ENCODE assay signal across 27 cellular contexts in genomic region chr17:46099865-46100264, GRCh38.
DNase-seq lines count a peak whose midpoint lies in the region; ATAC-seq, FAIRE-seq and TF ChIP-seq lines count a peak whose summit lies in the region.
"Had no signal": no experiment of that assay in that cellular context is flagged by ENCODE, and none has a peak within 500 bp of the region (broad histone marks: within the 10 kb centered on the region; RNA-seq: fewer than 3 reads in every experiment).

No MANE protein-coding gene starts in this region.

- intact Hi-C loops in activated T-helper 2 cell treated with anti-CD3 and anti-CD28 coated beads, Interferon-gamma antibody, Interleukin-2, Interleukin-4, amounts not matched to agents 10 μg/mL and 5 μg/mL and 100 μg/mL, durations not matched to agents 14 hours and 24 hours and 36 hours (cut with micrococcal nuclease) = loop anchor here (2.0 kb wide), 1 partner anchor 43 kb away; no protein-coding TSS in a partner anchor

- H2BK120ac ChIP-seq in H1 (replicated peaks; ENCODE audit: low read depth, low read length) = no peak overlapping the region

- no peak for DNase-seq in activated naive CD4-positive, alpha-beta T cell treated with anti-CD3 and anti-CD28 coated beads, Interleukin-2, amount 50 U/mL, for 16 hours
- DNase-seq in NCI-H774 (lab: John Stamatoyannopoulos, UW) (peak; percentile 28), H1 (ENCODE audit: low read depth in 1 of 2, low spot score in 2 of 2) (no peak)
- DNase-seq in activated T-helper 2 cell treated with anti-CD3 and anti-CD28 coated beads, Interferon-gamma antibody, Interleukin-2, Interleukin-4, amounts not matched to agents 10 μg/mL and 5 μg/mL and 100 μg/mL, durations not matched to agents 14 hours and 24 hours and 36 hours (ENCODE audit: low spot score) = no peak
- DNase-seq in natural killer cell treated with Interleukin-12 subunit alpha and Interleukin-12 subunit beta and Interleukin-15 and Interleukin-18, amount 100 ng/mL, for 72 hours (ENCODE audit: low spot score) = no peak
- DNase-seq: activated B cell treated with CpG ODN at 0.5 μM for 24 hours; activated CD4-positive, alpha-beta T cell treated with anti-CD3 and anti-CD28 coated beads, Interleukin-2, amount 50 U/mL, for 1 hour; activated gamma-delta T cell; activated T-cell treated with anti-CD3 and anti-CD28 coated beads, Interleukin-2, amount 50 U/mL, for 1 hour; CD4-positive, alpha-beta T cell; foreskin melanocyte; naive thymus-derived CD4-positive, alpha-beta T cell; NCI-H1694 treated with DMSO at 0.1 percent for 48 hours; NCI-H2171 treated with DMSO at 0.1 percent for 48 hours; NCI-H510A; occipital lobe; stimulated activated CD4-positive, alpha-beta T cell treated with anti-CD3 and anti-CD28 coated beads, Interleukin-15, amount 100 ng/mL, for 24 hours; substantia nigra; T-helper 1 cell had no signal

- H2AK5ac ChIP-seq in H1 (ENCODE audit: low read depth, low read length) = no peak overlapping the region

- H4K91ac ChIP-seq in H1 (replicated peaks; ENCODE audit: insufficient read length, low read length) = no peak overlapping the region

- H3K9me3 Mint-ChIP-seq in activated naive CD4-positive, alpha-beta T cell treated with anti-CD3 and anti-CD28 coated beads, Interleukin-2, amount 50 U/mL, for 24 hours = no peaks in the 10 kb centered on the region
- no peaks in the 10 kb centered on the region for H3K9me3 Mint-ChIP-seq in activated T-helper 2 cell treated with anti-CD3 and anti-CD28 coated beads, Interferon-gamma antibody, Interleukin-2, Interleukin-4, amounts not matched to agents 10 μg/mL and 5 μg/mL and 100 μg/mL, durations not matched to agents 14 hours and 24 hours and 36 hours
- no peaks in the 10 kb centered on the region for H3K9me3 Mint-ChIP-seq in natural killer cell treated with Interleukin-12 subunit alpha and Interleukin-12 subunit beta and Interleukin-15 and Interleukin-18, amount 100 ng/mL, for 72 hours
- H3K9me3 Mint-ChIP-seq: activated B cell treated with CpG ODN at 0.5 μM for 24 hours; CD4-positive, alpha-beta T cell; dendritic cell treated with granulocyte-macrophage colony-stimulating factor and Interleukin-4, amounts not matched to agents 40 ng/mL and 50 ng/mL, for 4 days; mesothelial cell of epicardium; naive thymus-derived CD4-positive, alpha-beta T cell; stimulated activated effector memory CD8-positive, alpha-beta T cell treated with anti-CD3 and anti-CD28 coated beads, Interleukin-12 subunit alpha, Interleukin-12 subunit beta, amount 100 ng/mL, for 72 hours had no signal

- H4K5ac ChIP-seq in H1 (ENCODE audit: insufficient read length, low read depth, low read length) = peak overlapping the region; percentile 48

- no peak overlapping the region for H3K23ac ChIP-seq in H1 (ENCODE audit: insufficient read length)

- POLR2A ChIA-PET in H1 (lab: Charles Lee; ENCODE audit: partially characterized antibody) = interaction anchor here (0.6 to 1.6 kb wide), 3 partner anchors 10 to 93 kb away, joined by 3 to 6 read pairs (median 5); partner anchors contain the start of gene KANSL1

- H3K4me3 Mint-ChIP-seq in activated naive CD4-positive, alpha-beta T cell treated with anti-CD3 and anti-CD28 coated beads, Interleukin-2, amount 50 U/mL, for 24 hours = no peak overlapping the region
- no peak overlapping the region for H3K4me3 Mint-ChIP-seq in activated T-helper 2 cell treated with anti-CD3 and anti-CD28 coated beads, Interferon-gamma antibody, Interleukin-2, Interleukin-4, amounts not matched to agents 10 μg/mL and 5 μg/mL and 100 μg/mL, durations not matched to agents 14 hours and 24 hours and 36 hours (ENCODE audit: low read depth)
- H3K4me3 Mint-ChIP-seq in natural killer cell treated with Interleukin-12 subunit alpha and Interleukin-12 subunit beta and Interleukin-15 and Interleukin-18, amount 100 ng/mL, for 72 hours = no peak overlapping the region
- H3K4me3 Mint-ChIP-seq: activated B cell treated with CpG ODN at 0.5 μM for 24 hours; CD4-positive, alpha-beta T cell; dendritic cell treated with granulocyte-macrophage colony-stimulating factor and Interleukin-4, amounts not matched to agents 40 ng/mL and 50 ng/mL, for 4 days; mesothelial cell of epicardium; stimulated activated effector memory CD8-positive, alpha-beta T cell treated with anti-CD3 and anti-CD28 coated beads, Interleukin-12 subunit alpha, Interleukin-12 subunit beta, amount 100 ng/mL, for 72 hours had no signal

- H2BK5ac ChIP-seq in H1 (ENCODE audit: low read depth, low read length) = no peak overlapping the region

- no peaks in the 10 kb centered on the region for H3K27me3 ChIP-seq in H1 (replicated peaks in 1 of 4; ENCODE audit: control insufficient read depth in 3 of 4, extremely low read depth in 1 of 4, insufficient read depth in 3 of 4, low read length in 3 of 4)
- H3K27me3 ChIP-seq in subcutaneous abdominal adipose tissue (ENCODE audit: control insufficient read depth in 5 of 5, insufficient read depth in 4 of 5, low read length in 5 of 5) = no peaks in the 10 kb centered on the region

- no peak for TF ChIP-seq RAD21 in H1 (IDR thresholded peaks at IDR 0.05 in 1 of 2, conservative IDR thresholded peaks at IDR 0.05 in 1 of 2; ENCODE audit: low read depth in 2 of 2, low read length in 2 of 2)

- no peaks in the 10 kb centered on the region for H3K23me2 ChIP-seq in H1 (ENCODE audit: low read depth, low read length)

- H3K27ac Mint-ChIP-seq in activated naive CD4-positive, alpha-beta T cell treated with anti-CD3 and anti-CD28 coated beads, Interleukin-2, amount 50 U/mL, for 24 hours = peak overlapping the region; percentile 7
- no peak overlapping the region for H3K27ac Mint-ChIP-seq in activated T-helper 2 cell treated with anti-CD3 and anti-CD28 coated beads, Interferon-gamma antibody, Interleukin-2, Interleukin-4, amounts not matched to agents 10 μg/mL and 5 μg/mL and 100 μg/mL, durations not matched to agents 14 hours and 24 hours and 36 hours
- no peak overlapping the region for H3K27ac Mint-ChIP-seq in natural killer cell treated with Interleukin-12 subunit alpha and Interleukin-12 subunit beta and Interleukin-15 and Interleukin-18, amount 100 ng/mL, for 72 hours
- H3K27ac Mint-ChIP-seq: activated B cell treated with CpG ODN at 0.5 μM for 24 hours; dendritic cell treated with granulocyte-macrophage colony-stimulating factor and Interleukin-4, amounts not matched to agents 40 ng/mL and 50 ng/mL, for 4 days had no signal

- H3K36me3 Mint-ChIP-seq in activated naive CD4-positive, alpha-beta T cell treated with anti-CD3 and anti-CD28 coated beads, Interleukin-2, amount 50 U/mL, for 24 hours = peaks cover 2% of the 10 kb centered on the region
- peaks cover 6% of the 10 kb centered on the region for H3K36me3 Mint-ChIP-seq in activated T-helper 2 cell treated with anti-CD3 and anti-CD28 coated beads, Interferon-gamma antibody, Interleukin-2, Interleukin-4, amounts not matched to agents 10 μg/mL and 5 μg/mL and 100 μg/mL, durations not matched to agents 14 hours and 24 hours and 36 hours (ENCODE audit: low read depth)
- no peaks in the 10 kb centered on the region for H3K36me3 Mint-ChIP-seq in natural killer cell treated with Interleukin-12 subunit alpha and Interleukin-12 subunit beta and Interleukin-15 and Interleukin-18, amount 100 ng/mL, for 72 hours
- H3K36me3 Mint-ChIP-seq: mesothelial cell of epicardium had no signal

- no peaks in the 10 kb centered on the region for H3K9me3 ChIP-seq in H1 (ENCODE audit: insufficient read depth in 2 of 2, low read depth in 1 of 2, low read length in 1 of 2)
- no peaks in the 10 kb centered on the region for H3K9me3 ChIP-seq in subcutaneous abdominal adipose tissue (ENCODE audit: control insufficient read depth in 5 of 5, low read length in 5 of 5)
- H3K9me3 ChIP-seq: HAP-1 had no signal

- H3K4ac ChIP-seq in H1 (replicated peaks; ENCODE audit: insufficient read length, low read depth, low read length) = no peak overlapping the region

- no peaks in the 10 kb centered on the region for H3K27me3 Mint-ChIP-seq in activated naive CD4-positive, alpha-beta T cell treated with anti-CD3 and anti-CD28 coated beads, Interleukin-2, amount 50 U/mL, for 24 hours
- no peaks in the 10 kb centered on the region for H3K27me3 Mint-ChIP-seq in activated T-helper 2 cell treated with anti-CD3 and anti-CD28 coated beads, Interferon-gamma antibody, Interleukin-2, Interleukin-4, amounts not matched to agents 10 μg/mL and 5 μg/mL and 100 μg/mL, durations not matched to agents 14 hours and 24 hours and 36 hours (ENCODE audit: low read depth)
- no peaks in the 10 kb centered on the region for H3K27me3 Mint-ChIP-seq in natural killer cell treated with Interleukin-12 subunit alpha and Interleukin-12 subunit beta and Interleukin-15 and Interleukin-18, amount 100 ng/mL, for 72 hours
- H3K27me3 Mint-ChIP-seq: activated B cell treated with CpG ODN at 0.5 μM for 24 hours; CD4-positive, alpha-beta T cell; dendritic cell treated with granulocyte-macrophage colony-stimulating factor and Interleukin-4, amounts not matched to agents 40 ng/mL and 50 ng/mL, for 4 days; naive thymus-derived CD4-positive, alpha-beta T cell had no signal

- TF ChIP-seq CTCF in H1 (IDR thresholded peaks at IDR 0.05; ENCODE audit: control extremely low read depth in 1 of 3, insufficient read depth in 1 of 3, low read depth in 1 of 3, low read length in 3 of 3) = no peak

- no peaks in the 10 kb centered on the region for H3K79me1 ChIP-seq in H1 (ENCODE audit: low read depth, low read length)

- H2BK12ac ChIP-seq in H1 (ENCODE audit: low read depth, low read length) = no peak overlapping the region

- H4K8ac ChIP-seq in H1 (ENCODE audit: extremely low read depth, insufficient read depth, low read length) = no peak overlapping the region

- H3K56ac ChIP-seq in H1 (replicated peaks; ENCODE audit: insufficient read length, low read depth, low read length) = no peak overlapping the region

- no peak overlapping the region for H3K18ac ChIP-seq in H1 (ENCODE audit: extremely low read depth, low read length)

- peaks cover 2 to 6% (median 4%) of the 10 kb centered on the region in 4 experiments; a peak in 4 of 7 replicates for H3K4me1 ChIP-seq in H1 (replicated peaks in 1 of 4; ENCODE audit: control insufficient read depth in 3 of 4, insufficient read depth in 4 of 4, low read length in 3 of 4)
- H3K4me1 ChIP-seq in subcutaneous abdominal adipose tissue (ENCODE audit: control insufficient read depth in 5 of 5, insufficient read depth in 5 of 5, low read length in 5 of 5) = peaks cover 0 to 35% (median 12%) of the 10 kb centered on the region in 5 donors

- no peak for ATAC-seq in GM18505 (IDR thresholded peaks at IDR 0.05; ENCODE audit: unreplicated experiment)
- ATAC-seq in natural killer cell treated with Interleukin-12 subunit alpha and Interleukin-12 subunit beta and Interleukin-15 and Interleukin-18, amount 100 ng/mL, for 72 hours = no peak
- ATAC-seq: esophagus mucosa; naive thymus-derived CD4-positive, alpha-beta T cell had no signal

- peaks cover 6 to 97% of the 10 kb centered on the region in 2 experiments; a peak in 3 of 4 replicates for H3K79me2 ChIP-seq in H1 (ENCODE audit: control insufficient read depth in 1 of 2, insufficient read depth in 2 of 2, low read length in 2 of 2)

- no peak for TF ChIP-seq EP300 in H1 (IDR thresholded peaks at IDR 0.05; ENCODE audit: borderline replicate concordance in 1 of 2, low read depth in 2 of 2, low read length in 2 of 2)

- H4K20me1 ChIP-seq in H1 (replicated peaks in 1 of 2; ENCODE audit: control insufficient read depth in 1 of 2, insufficient read depth in 2 of 2, low read length in 2 of 2) = peaks cover 7 to 11% of the 10 kb centered on the region in 2 experiments

- H2BK15ac ChIP-seq in H1 (ENCODE audit: low read length) = no peak overlapping the region

- CTCF ChIA-PET in H1 (lab: Charles Lee; ENCODE audit: partially characterized antibody) = interaction anchor here (0.8 to 2.9 kb wide), 5 partner anchors 13 to 90 kb away, joined by 3 to 10 read pairs (median 3); no protein-coding TSS in a partner anchor

- FAIRE-seq in H1 (lab: Jason Lieb, UNC) = no peak

- no peak for TF ChIP-seq POLR2A in H1 (IDR thresholded peaks at IDR 0.05; ENCODE audit: control extremely low read depth in 1 of 2, low read depth in 2 of 2, low read length in 2 of 2)
- TF ChIP-seq POLR2A in GM18505 (IDR thresholded peaks at IDR 0.05; ENCODE audit: borderline replicate concordance, extremely low read depth, insufficient read depth, insufficient read length) = no peak

- WGBS in H1 (ENCODE audit: extremely low coverage in 1 of 2, insufficient coverage in 1 of 2, insufficient read length in 1 of 2, insufficient replicate concordance in 2 of 2, low coverage in 1 of 2, low lambda C conversion rate in 2 of 2, missing lambda C conversion rate in 1 of 2), 2 experiments = 88% methylated on average over 1 of the region's 1 CpG; no CpG with 5 or more reads in 1 of the 2 experiments

- no peak overlapping the region for H3K27ac ChIP-seq in H1 (ENCODE audit: low read depth, low read length)
- peak overlapping the region; percentile 87 for H3K27ac ChIP-seq in subcutaneous abdominal adipose tissue (ENCODE audit: low read depth, low read length)

- H3K4me1 Mint-ChIP-seq in activated naive CD4-positive, alpha-beta T cell treated with anti-CD3 and anti-CD28 coated beads, Interleukin-2, amount 50 U/mL, for 24 hours = peaks cover 90% of the 10 kb centered on the region
- H3K4me1 Mint-ChIP-seq in activated T-helper 2 cell treated with anti-CD3 and anti-CD28 coated beads, Interferon-gamma antibody, Interleukin-2, Interleukin-4, amounts not matched to agents 10 μg/mL and 5 μg/mL and 100 μg/mL, durations not matched to agents 14 hours and 24 hours and 36 hours (ENCODE audit: low read depth) = peaks cover 42% of the 10 kb centered on the region
- H3K4me1 Mint-ChIP-seq in natural killer cell treated with Interleukin-12 subunit alpha and Interleukin-12 subunit beta and Interleukin-15 and Interleukin-18, amount 100 ng/mL, for 72 hours (ENCODE audit: low read depth in 2 of 2) = peaks cover 46 to 60% of the 10 kb centered on the region in 2 donors

- H3K4me3 ChIP-seq in H1 (ENCODE audit: extremely low read depth in 1 of 4, insufficient read depth in 2 of 4, low read depth in 3 of 4, low read length in 4 of 4) (no peak overlapping the region), subcutaneous abdominal adipose tissue (ENCODE audit: low read depth in 1 of 5, low read length in 5 of 5) (no peak overlapping the region)
- H3K4me3 ChIP-seq: HAP-1 had no signal

- no peaks in the 10 kb centered on the region for H3K36me3 ChIP-seq in H1 (ENCODE audit: control insufficient read depth in 2 of 4, insufficient read depth in 4 of 4, low read length in 3 of 4)
- H3K36me3 ChIP-seq in subcutaneous abdominal adipose tissue (ENCODE audit: control insufficient read depth in 5 of 5, insufficient read depth in 5 of 5, low read length in 5 of 5) = no peaks in the 10 kb centered on the region
- H3K36me3 ChIP-seq: HAP-1 had no signal

- H3K9ac ChIP-seq in H1 (replicated peaks in 1 of 4; ENCODE audit: extremely low read depth in 1 of 4, low read depth in 3 of 4, low read length in 3 of 4) (no peak overlapping the region), subcutaneous abdominal adipose tissue (ENCODE audit: low read length in 5 of 5) (no peak overlapping the region)

- no peak overlapping the region for H2AFZ ChIP-seq in H1 (ENCODE audit: low read length)

- H3K4me2 ChIP-seq in H1 (ENCODE audit: insufficient read depth in 1 of 2, low read depth in 2 of 2, low read length in 2 of 2) = no peak overlapping the region

- H3K14ac ChIP-seq in H1 (ENCODE audit: insufficient read length) = no peak overlapping the region

- no peak overlapping the region for H2BK20ac ChIP-seq in H1 (ENCODE audit: low read length)
